Comparison of ENCODE assay signal across 8 cellular contexts in genomic region chrX:56995271-56995994, GRCh38. TPM values are rescaled to one million over a fixed set of nuclear protein-coding genes. Genes with fewer than 3 reads are reported as not detected.
DNase-seq lines count a peak whose midpoint lies in the region; ATAC-seq and TF ChIP-seq lines count a peak whose summit lies in the region.

TSS of gene SPIN3 (minus strand) at chrX:56995541. CDS start at chrX:56994947, 594 bp downstream.

- peak within 1 kb of the TSS; percentile 47 for H3K27ac ChIP-seq in CD4-positive, CD25-positive, alpha-beta regulatory T cell (ENCODE audit: insufficient read depth, low read length, poor library complexity, severe bottlenecking)
- H3K27ac ChIP-seq in OCI-LY1 (ENCODE audit: low read depth, low read length, poor library complexity, severe bottlenecking) (peak within 1 kb of the TSS; percentile 36), muscle layer of duodenum (ENCODE audit: low read length) (peak within 1 kb of the TSS; percentile 31)

- H3K4me3 ChIP-seq in CD4-positive, CD25-positive, alpha-beta regulatory T cell (ENCODE audit: low read depth, low read length): peak within 1 kb of the TSS; percentile 73
- peak within 1 kb of the TSS; percentile 94 for H3K4me3 ChIP-seq in OCI-LY1 (ENCODE audit: low read depth, low read length, poor library complexity, severe bottlenecking)
- H3K4me3 ChIP-seq in muscle layer of duodenum (ENCODE audit: low read depth in 1 of 2, low read length in 2 of 2): peak within 1 kb of the TSS; percentile 77 to 81

- H2AFZ ChIP-seq in OCI-LY1 (ENCODE audit: low read length): peak within 1 kb of the TSS; percentile 40; the same call in 1 of the 2 replicates

- no peaks in the 10 kb centered on the region for H3K36me3 Mint-ChIP-seq in CD4-positive, CD25-positive, alpha-beta regulatory T cell
- peaks cover 3 to 10% of the 10 kb centered on the region in 2 donors for H3K36me3 Mint-ChIP-seq in activated T-cell treated with anti-CD3 and anti-CD28 coated beads, Interleukin-2, amount 50 U/mL, for 72 hours (ENCODE audit: insufficient read depth in 2 of 2)

- no peaks in the 10 kb centered on the region for H3K27me3 Mint-ChIP-seq in CD4-positive, CD25-positive, alpha-beta regulatory T cell
- peaks cover 24% of the 10 kb centered on the region for H3K27me3 Mint-ChIP-seq in activated T-cell treated with anti-CD3 and anti-CD28 coated beads, Interleukin-2, amount 50 U/mL, for 72 hours (ENCODE audit: low read depth)

- peak within 1 kb of the TSS; percentile 92 for H3K9ac ChIP-seq in OCI-LY1 (ENCODE audit: low read length)

- H3K4me1 ChIP-seq in CD4-positive, CD25-positive, alpha-beta regulatory T cell (ENCODE audit: control insufficient read depth, insufficient read depth, low read length, poor library complexity, severe bottlenecking): peaks cover 5% of the 10 kb centered on the region
- peaks cover 21% of the 10 kb centered on the region for H3K4me1 ChIP-seq in OCI-LY1 (ENCODE audit: insufficient read depth, low read length, severe bottlenecking)
- H3K4me1 ChIP-seq in muscle layer of duodenum (ENCODE audit: control insufficient read depth in 1 of 2, insufficient read depth in 2 of 2, low read length in 2 of 2): peaks cover 3 to 12% of the 10 kb centered on the region in 2 donors

- peak within 1 kb of the TSS; percentile 85 to 94 (median 90) for H3K4me3 Mint-ChIP-seq in CD4-positive, CD25-positive, alpha-beta regulatory T cell
- H3K4me3 Mint-ChIP-seq in activated T-cell treated with anti-CD3 and anti-CD28 coated beads, Interleukin-2, amount 50 U/mL, for 72 hours: peak within 1 kb of the TSS; percentile 84 to 93

- peaks cover 0 to 46% (median 36%) of the 10 kb centered on the region in 4 donors for H3K4me1 Mint-ChIP-seq in CD4-positive, CD25-positive, alpha-beta regulatory T cell
- H3K4me1 Mint-ChIP-seq in activated T-cell treated with anti-CD3 and anti-CD28 coated beads, Interleukin-2, amount 50 U/mL, for 72 hours (ENCODE audit: low read depth): peaks cover 16% of the 10 kb centered on the region

- no peaks in the 10 kb centered on the region for H3K27me3 ChIP-seq in CD4-positive, CD25-positive, alpha-beta regulatory T cell (ENCODE audit: control insufficient read depth, insufficient read depth, low read length)
- H3K27me3 ChIP-seq in OCI-LY1 (ENCODE audit: insufficient read depth, low read length) (no peaks in the 10 kb centered on the region), muscle layer of duodenum (ENCODE audit: low read depth, low read length) (no peaks in the 10 kb centered on the region)

- peak within 1 kb of the TSS; percentile 76 for H3K4me2 ChIP-seq in OCI-LY1 (ENCODE audit: low read length)

- peak within 1 kb of the TSS; percentile 76 to 97 (median 94) for H3K27ac Mint-ChIP-seq in CD4-positive, CD25-positive, alpha-beta regulatory T cell
- H3K27ac Mint-ChIP-seq in activated T-cell treated with anti-CD3 and anti-CD28 coated beads, Interleukin-2, amount 50 U/mL, for 72 hours: peak within 1 kb of the TSS; percentile 87

- H3K36me3 ChIP-seq in CD4-positive, CD25-positive, alpha-beta regulatory T cell (ENCODE audit: control insufficient read depth, insufficient read depth, low read length): no peaks in the 10 kb centered on the region
- H3K36me3 ChIP-seq in OCI-LY1 (ENCODE audit: insufficient read depth, low read length): peaks cover 12% of the 10 kb centered on the region; the same call in 1 of the 2 replicates
- H3K36me3 ChIP-seq in muscle layer of duodenum (ENCODE audit: control insufficient read depth in 1 of 2, insufficient read depth in 2 of 2, low read length in 2 of 2): no peaks in the 10 kb centered on the region

- H3K9me3 ChIP-seq in CD4-positive, CD25-positive, alpha-beta regulatory T cell (ENCODE audit: control insufficient read depth in 2 of 2, low read length in 2 of 2): no peaks in the 10 kb centered on the region
- no peaks in the 10 kb centered on the region for H3K9me3 ChIP-seq in OCI-LY1 (ENCODE audit: low read length)
- H3K9me3 ChIP-seq in muscle layer of duodenum (ENCODE audit: control insufficient read depth in 1 of 2, low read length in 2 of 2): no peaks in the 10 kb centered on the region

- no peaks in the 10 kb centered on the region for H3K9me3 Mint-ChIP-seq in CD4-positive, CD25-positive, alpha-beta regulatory T cell
- H3K9me3 Mint-ChIP-seq in activated T-cell treated with anti-CD3 and anti-CD28 coated beads, Interleukin-2, amount 50 U/mL, for 72 hours: no peaks in the 10 kb centered on the region

- no peaks in the 10 kb centered on the region for H3K79me2 ChIP-seq in OCI-LY1 (ENCODE audit: insufficient read depth, low read length)

- peak; percentile 69 for ATAC-seq in CD4-positive, CD25-positive, alpha-beta regulatory T cell (ENCODE audit: low read depth in 2 of 2)
- ATAC-seq in GM19395 (IDR thresholded peaks at IDR 0.05; ENCODE audit: unreplicated experiment): peak; percentile 95
- peak; percentile 96 for ATAC-seq in HG03460 (IDR thresholded peaks at IDR 0.05; ENCODE audit: unreplicated experiment)
- ATAC-seq in activated T-cell treated with anti-CD3 and anti-CD28 coated beads, Interleukin-2, amount 50 U/mL, for 72 hours (replicated peaks in 1 of 2): peak; percentile 92 to 98

- DNase-seq in CD4-positive, CD25-positive, alpha-beta regulatory T cell: peak; percentile 34 to 77 (median 44)
- peak; percentile 73 to 77 for DNase-seq in activated T-cell treated with anti-CD3 and anti-CD28 coated beads, Interleukin-2, amount 50 U/mL, for 72 hours
- peak; percentile 53 for DNase-seq in fibroblast of gingiva (ENCODE audit: low read depth)
- peak; percentile 12 to 27 for DNase-seq in stimulated activated CD8-positive, alpha-beta memory T cell treated with anti-CD3 and anti-CD28 coated beads, Interleukin-7, amount 100 ng/mL, for 4 hours (ENCODE audit: low read depth in 2 of 2)

- no peaks in the 10 kb centered on the region for H3F3A ChIP-seq in OCI-LY1 (ENCODE audit: insufficient read depth, low read length)

- TF ChIP-seq CTCF in OCI-LY1 (IDR thresholded peaks at IDR 0.05; ENCODE audit: low read length): no peak

- H4K20me1 ChIP-seq in OCI-LY1 (ENCODE audit: insufficient read depth, low read length): no peaks in the 10 kb centered on the region

- no peaks in the 10 kb centered on the region for H3K9me2 ChIP-seq in OCI-LY1 (ENCODE audit: low read depth, low read length)

RNA-seq across cellular contexts. Expression of gene SPIN3, which starts in this region (rescaled TPM):
- total RNA-seq in CD4-positive, CD25-positive, alpha-beta regulatory T cell: 6.9 TPM
- polyA plus RNA-seq in CD4-positive, CD25-positive, alpha-beta regulatory T cell: 1 to 10 TPM; 4.4 to 5.9 (median 5.7) TPM
- total RNA-seq in activated T-cell treated with anti-CD3 and anti-CD28 coated beads, Interleukin-2, amount 50 U/mL, for 72 hours: 10 to 100 TPM; 14.3 to 16.5 TPM

Comparison
In these comparisons a context has a peak if more than half of its experiments do, and no peak if none do; other contexts are left out.
1. Peak in every context shown above with its lines: DNase-seq, ATAC-seq, H3K4me3 ChIP-seq and H3K27ac ChIP-seq.
2. DNase-seq: peak in every context shown above with its lines; median percentile 75 in activated T-cell treated with anti-CD3 and anti-CD28 coated beads, Interleukin-2, amount 50 U/mL, for 72 hours; 53 in fibroblast of gingiva; 44 in CD4-positive, CD25-positive, alpha-beta regulatory T cell; 20 in stimulated activated CD8-positive, alpha-beta memory T cell treated with anti-CD3 and anti-CD28 coated beads, Interleukin-7, amount 100 ng/mL, for 4 hours.